Comparison of ENCODE assay signal across 7 cellular contexts in genomic region chr17:28950017-28950751, GRCh38. TPM values are rescaled to one million over a fixed set of nuclear protein-coding genes. Genes with fewer than 3 reads are reported as not detected.
DNase-seq lines count a peak whose midpoint lies in the region; ATAC-seq and TF ChIP-seq lines count a peak whose summit lies in the region.

No MANE protein-coding gene starts in this region.

- WGBS in esophagus squamous epithelium, 2 donors: 0% methylated on average over 10 to 34 of the region's 43 CpGs
- WGBS in stomach, 5 donors: 0 to 1% (median 0%) methylated on average over 32 to 43 of the region's 43 CpGs

- ATAC-seq in GM18505 (IDR thresholded peaks at IDR 0.05; ENCODE audit: unreplicated experiment): no peak
- no peak for ATAC-seq in naive B cell (ENCODE audit: low read depth in 2 of 2)
- ATAC-seq in HG03442 (IDR thresholded peaks at IDR 0.05; ENCODE audit: unreplicated experiment): no peak

- H3K4me1 Mint-ChIP-seq in naive B cell: peaks cover 16 to 40% (median 29%) of the 10 kb centered on the region in 3 donors

- H3K36me3 Mint-ChIP-seq in naive B cell: no peaks in the 10 kb centered on the region

- intact Hi-C loops in esophagus squamous epithelium (cut with DNase I) (no loop called here), stomach (cut with DNase I; ENCODE audit: low total_unique reads) (no loop called here)

- H3K36me3 ChIP-seq in esophagus squamous epithelium: no peaks in the 10 kb centered on the region
- H3K36me3 ChIP-seq in stomach: peaks cover 0 to 5% (median 4%) of the 10 kb centered on the region in 4 donors

- TF ChIP-seq EP300 in stomach (IDR thresholded peaks at IDR 0.05): no peak

- no peak for TF ChIP-seq CTCF in esophagus squamous epithelium (IDR thresholded peaks at IDR 0.05)
- TF ChIP-seq CTCF in stomach (IDR thresholded peaks at IDR 0.05): no peak

- H3K27ac Mint-ChIP-seq in naive B cell: peak overlapping the region; percentile 53 to 95 (median 86)

- no peaks in the 10 kb centered on the region for H3K9me3 Mint-ChIP-seq in naive B cell

- TF ChIP-seq POLR2A in GM18505 (IDR thresholded peaks at IDR 0.05; ENCODE audit: borderline replicate concordance, extremely low read depth, insufficient read depth, insufficient read length) (peak; percentile 17), esophagus squamous epithelium (IDR thresholded peaks at IDR 0.05) (peak in 1 of 4 donors; percentile 10), stomach (IDR thresholded peaks at IDR 0.05) (no peak)

- H3K9me3 ChIP-seq in esophagus squamous epithelium: no peaks in the 10 kb centered on the region
- H3K9me3 ChIP-seq in stomach: no peaks in the 10 kb centered on the region

- H3K27me3 ChIP-seq in esophagus squamous epithelium: no peaks in the 10 kb centered on the region
- H3K27me3 ChIP-seq in stomach: no peaks in the 10 kb centered on the region

- DNase-seq in NOMO-1 (lab: John Stamatoyannopoulos, UW; ENCODE audit: unreplicated experiment in 2 of 2) (peak; percentile 15 to 59), esophagus squamous epithelium (lab: John Stamatoyannopoulos, UW) (no peak), naive B cell (peak; percentile 47), stomach (peak; percentile 39)
- peak; percentile 66 for DNase-seq in activated T-cell treated with anti-CD3 and anti-CD28 coated beads, Interleukin-2, amount 50 U/mL, for 1 hour

- H3K4me1 ChIP-seq in esophagus squamous epithelium: peaks cover 4 to 61% (median 35%) of the 10 kb centered on the region in 3 donors
- H3K4me1 ChIP-seq in stomach: peaks cover 42 to 54% (median 50%) of the 10 kb centered on the region in 4 donors

- H3K4me3 Mint-ChIP-seq in naive B cell: peak overlapping the region in 7 of 8 donors; percentile 95 to 99 (median 97)

- no peaks in the 10 kb centered on the region for H3K27me3 Mint-ChIP-seq in naive B cell

- H3K4me3 ChIP-seq in esophagus squamous epithelium (peak overlapping the region; percentile 74 to 99 (median 88)), stomach (peak overlapping the region; percentile 96 to 99 (median 98))

- peak overlapping the region; percentile 92 to 100 (median 94) for H3K27ac ChIP-seq in esophagus squamous epithelium
- peak overlapping the region; percentile 91 to 99 (median 98) for H3K27ac ChIP-seq in stomach

RNA-seq across cellular contexts. Expression of gene PHF12, which starts 1.1 kb away (rescaled TPM):
- total RNA-seq in esophagus squamous epithelium (10 to 100 TPM; 13.0 to 35.6 (median 18.8) TPM), stomach (100 to 1,000 TPM in 1 of 5 donors, 10 to 100 TPM in 4; 23.2 to 206 (median 48.5) TPM)
- polyA plus RNA-seq in naive B cell (ENCODE audit: low read depth in 6 of 6) (10 to 100 TPM in 1 of 6 donors, 1 to 10 TPM in 4, under 1 TPM in 1; 0.71 to 11.8 (median 5.5) TPM), stomach (1 to 10 TPM; 8.3 to 9.8 (median 8.6) TPM)

RNA-seq across cellular contexts. Expression of gene DHRS13, which starts 47.3 kb away (rescaled TPM):
- total RNA-seq in esophagus squamous epithelium: 10 to 100 TPM; 10.3 to 17.0 (median 14.9) TPM
- 10 to 100 TPM in 5 of 6 donors, 1 to 10 TPM in 1; 9.4 to 17.3 (median 11.5) TPM for polyA plus RNA-seq in naive B cell (ENCODE audit: low read depth in 6 of 6)
- 10 to 100 TPM in 2 of 5 donors, 1 to 10 TPM in 2, not detected in 1; 6.4 to 33.5 (median 9.3) TPM for total RNA-seq in stomach
- 10 to 100 TPM in 1 of 3 donors, 1 to 10 TPM in 2; 4.4 to 13.4 (median 6.0) TPM for polyA plus RNA-seq in stomach

RNA-seq across cellular contexts. Expression of gene FLOT2, which starts 52.7 kb away (rescaled TPM):
- 10 to 100 TPM; 44.8 to 81.8 (median 65.2) TPM for total RNA-seq in esophagus squamous epithelium
- polyA plus RNA-seq in naive B cell (ENCODE audit: low read depth in 6 of 6): 100 to 1,000 TPM; 431 to 655 (median 460) TPM
- total RNA-seq in stomach: 10 to 100 TPM; 19.5 to 80.5 (median 42.4) TPM
- polyA plus RNA-seq in stomach: 10 to 100 TPM; 32.1 to 43.2 (median 37.0) TPM

RNA-seq across cellular contexts. Expression of gene SEZ6, which starts 55.6 kb away (rescaled TPM):
- total RNA-seq in esophagus squamous epithelium (not detected), stomach (10 to 100 TPM in 1 of 5 donors, 1 to 10 TPM in 1, under 1 TPM in 2, not detected in 1; under 0.01 to 21.4 (median 1.4) TPM)
- polyA plus RNA-seq in naive B cell (ENCODE audit: low read depth in 6 of 6) (1 to 10 TPM in 5 of 6 donors, under 1 TPM in 1; 0.41 to 3.6 (median 1.7) TPM), stomach (under 1 TPM in 2 of 3 donors, not detected in 1; 0.05 to 0.19 TPM)
